In the genomic region with DNA sequence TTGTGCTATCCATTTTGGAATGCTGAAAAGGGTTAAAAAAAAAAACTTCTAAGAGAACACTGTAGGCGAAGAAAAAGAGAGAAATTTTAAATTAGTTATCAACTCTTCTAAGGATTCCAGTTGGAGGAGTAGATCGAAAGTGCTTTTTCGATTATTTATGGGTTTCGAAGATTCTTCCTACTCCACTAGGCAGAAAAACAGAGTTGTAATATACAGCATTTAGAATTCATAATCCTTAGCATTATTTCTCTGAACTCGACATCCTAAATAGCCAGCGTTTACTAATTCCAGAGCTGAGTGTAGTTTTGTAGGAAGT, we compare ENCODE assay signal across 7 cellular contexts. TPM values are rescaled to one million over a fixed set of nuclear protein-coding genes. Genes with fewer than 3 reads are reported as not detected.
DNase-seq lines count a peak whose midpoint lies in the region; ATAC-seq, FAIRE-seq and TF ChIP-seq lines count a peak whose summit lies in the region.

No MANE protein-coding gene starts in this region.

- FAIRE-seq in K562 (lab: Jason Lieb, UNC) = no peak

- no peaks in the 10 kb centered on the region for H3K9me1 ChIP-seq in K562 (ENCODE audit: control insufficient read depth, insufficient read depth, low read length)

- H3K4me2 ChIP-seq in K562 (ENCODE audit: insufficient read depth, low read length) = peak overlapping the region; percentile 93

- H3K27ac ChIP-seq in K562 (ENCODE audit: extremely low read depth, low read depth, low read length) (peak overlapping the region; percentile 84), left lung (peak overlapping the region; percentile 90 to 95), subcutaneous abdominal adipose tissue (ENCODE audit: low read depth, low read length) (peak overlapping the region; percentile 89)

- H3K4me1 ChIP-seq in K562 (replicated peaks in 1 of 2; ENCODE audit: control insufficient read depth in 2 of 2, insufficient read depth in 2 of 2, low read length in 2 of 2) (peaks cover 16 to 21% of the 10 kb centered on the region in 2 experiments), left lung (peaks cover 0 to 32% of the 10 kb centered on the region in 2 donors), subcutaneous abdominal adipose tissue (ENCODE audit: control insufficient read depth in 5 of 5, insufficient read depth in 5 of 5, low read length in 5 of 5) (peaks cover 2 to 43% (median 39%) of the 10 kb centered on the region in 5 donors)

- ATAC-seq in K562 (no peak), left lung (no peak), GM18517 (IDR thresholded peaks at IDR 0.05; ENCODE audit: unreplicated experiment) (no peak)

- TF ChIP-seq CTCF in LNCaP clone FGC (IDR thresholded peaks at IDR 0.05; ENCODE audit: control insufficient read depth, extremely low read depth, insufficient read depth) (no peak), K562 (IDR thresholded peaks at IDR 0.05 in 2 of 3, conservative IDR thresholded peaks at IDR 0.05 in 1 of 3; ENCODE audit: insufficient read depth in 2 of 3, low read depth in 1 of 3, low read length in 3 of 3) (no peak), left lung (IDR thresholded peaks at IDR 0.05) (no peak)

- no peaks in the 10 kb centered on the region for H3K27me3 ChIP-seq in K562 (ENCODE audit: control insufficient read depth in 2 of 2, insufficient read depth in 2 of 2, low read length in 2 of 2)
- H3K27me3 ChIP-seq in left lung = no peaks in the 10 kb centered on the region
- H3K27me3 ChIP-seq in subcutaneous abdominal adipose tissue (ENCODE audit: control insufficient read depth in 5 of 5, insufficient read depth in 4 of 5, low read length in 5 of 5) = no peaks in the 10 kb centered on the region

- in situ Hi-C loops in K562 (cut with MboI) = no loop called here

- peak overlapping the region; percentile 81 for H2AFZ ChIP-seq in K562 (ENCODE audit: low read depth, low read length)

- CTCF ChIA-PET in K562 (lab: Yijun Ruan, JAX; ENCODE audit: low intra/inter-chr PET ratio) = no interaction called here

- intact Hi-C loops in K562 (cut with micrococcal nuclease) (loop anchor here (2.0 to 10.0 kb wide), 4 partner anchors 91 to 823 kb away; partner anchors contain the start of genes HDDC2 and TPD52L1), left lung (cut with DNase I) (loop anchor here in 1 of 2 donors (10.0 kb wide), 1 partner anchor 133 kb away; no protein-coding TSS in a partner anchor)

- H3K79me2 ChIP-seq in K562 (ENCODE audit: control insufficient read depth, insufficient read depth, low read length) = peaks cover 58% of the 10 kb centered on the region

- POLR2A ChIA-PET in K562 (lab: Yijun Ruan, JAX) = interaction anchor here (0.6 to 1.5 kb wide), 3 partner anchors 10 to 231 kb away, joined by 3 to 6 read pairs (median 4); no protein-coding TSS in a partner anchor

- no peaks in the 10 kb centered on the region for H4K20me1 ChIP-seq in K562 (replicated peaks; ENCODE audit: control insufficient read depth, insufficient read depth, low read length)

- no TSS peak for BruUV-seq in K562 (replicated peaks; lab: Mats Ljungman, UMichigan)

- H3K36me3 ChIP-seq in K562 (ENCODE audit: control insufficient read depth, insufficient read depth, low read length) (peaks cover 8% of the 10 kb centered on the region), left lung (no peaks in the 10 kb centered on the region), subcutaneous abdominal adipose tissue (ENCODE audit: control insufficient read depth in 5 of 5, insufficient read depth in 5 of 5, low read length in 5 of 5) (no peaks in the 10 kb centered on the region)

- H3K4me3 ChIP-seq in LNCaP clone FGC (ENCODE audit: low read depth, low read length) = peak overlapping the region; percentile 53
- peak overlapping the region; percentile 75 for H3K4me3 ChIP-seq in K562
- peak overlapping the region; percentile 78 to 87 for H3K4me3 ChIP-seq in left lung
- peak overlapping the region; percentile 82 to 88 (median 85) for H3K4me3 ChIP-seq in subcutaneous abdominal adipose tissue (ENCODE audit: low read depth in 1 of 5, low read length in 5 of 5)

- no peak for TF ChIP-seq POLR2A in K562 (conservative IDR thresholded peaks at IDR 0.05)

- H3K9ac ChIP-seq in K562 (ENCODE audit: insufficient read depth in 1 of 2, low read depth in 2 of 2, low read length in 2 of 2) (peak overlapping the region; percentile 89 to 97), subcutaneous abdominal adipose tissue (ENCODE audit: low read length in 5 of 5) (peak overlapping the region; percentile 57 to 83 (median 78))

- DNase-seq in LNCaP clone FGC (ENCODE audit: low read depth) = no peak
- no peak for DNase-seq in K562 (ENCODE audit: extremely low read depth in 1 of 4, low spot score in 3 of 4)
- no peak for DNase-seq in left lung
- no peak for DNase-seq in NCI-H2081 treated with DMSO at 0.1 percent for 48 hours (lab: John Stamatoyannopoulos, UW)
- no peak for DNase-seq in SIG-M5 treated with dmso at 0.1 percent for 504 hours (lab: John Stamatoyannopoulos, UW; ENCODE audit: unreplicated experiment)

- H3K9me3 ChIP-seq in K562 (replicated peaks; ENCODE audit: control insufficient read depth, insufficient read depth, low read depth, low read length) (no peaks in the 10 kb centered on the region), left lung (no peaks in the 10 kb centered on the region), subcutaneous abdominal adipose tissue (ENCODE audit: control insufficient read depth in 5 of 5, low read length in 5 of 5) (no peaks in the 10 kb centered on the region)

- no peak for TF ChIP-seq RAD21 in K562 (CRISPR knock-in tag; conservative IDR thresholded peaks at IDR 0.05 in 1 of 2, IDR thresholded peaks at IDR 0.05 in 1 of 2)

- no peak for TF ChIP-seq EP300 in K562 (IDR thresholded peaks at IDR 0.05; ENCODE audit: low read length)

- 1% methylated on average over 6 of the region's 6 CpGs for WGBS in K562 (ENCODE audit: insufficient coverage, low coverage, missing lambda C conversion rate)

TF ChIP-seq in K562, 482 proteins besides CTCF, POLR2A, EP300 and RAD21 (continues in another document):
- TF ChIP-seq ZNF354B (CRISPR knock-in tag; IDR thresholded peaks at IDR 0.05) (no peak), VEZF1 (CRISPR knock-in tag; IDR thresholded peaks at IDR 0.05) (no peak), HLTF (IDR thresholded peaks at IDR 0.05) (no peak), ZNF324 (CRISPR knock-in tag; IDR thresholded peaks at IDR 0.05) (no peak), CREB3 (tag; conservative IDR thresholded peaks at IDR 0.05; ENCODE audit: low read depth) (no peak), SUPT5H (IDR thresholded peaks at IDR 0.05) (no peak), SIN3A (IDR thresholded peaks at IDR 0.05; ENCODE audit: borderline replicate concordance in 2 of 2, control insufficient read depth in 1 of 2, low read depth in 2 of 2, low read length in 2 of 2) (0 out of 4 replicates have a peak, but pooled peaks of 1 of the 2 experiments have one; percentile 18), SMAD3 (CRISPR knock-in tag; conservative IDR thresholded peaks at IDR 0.05) (0 out of 2 replicates have a peak, but pooled peaks have one; percentile 3), CC2D1A (IDR thresholded peaks at IDR 0.05) (0 out of 2 replicates have a peak, but pooled peaks have one; percentile 14), ARNT (IDR thresholded peaks at IDR 0.05) (peak in 1 of 2 experiments; percentile 46; a peak in 1 of 4 replicates), FOSL1 (tag; conservative IDR thresholded peaks at IDR 0.05) (0 out of 2 replicates have a peak, but pooled peaks have one; percentile 41), NR2C1 (IDR thresholded peaks at IDR 0.05) (no peak), NR2C1 (tag; IDR thresholded peaks at IDR 0.05) (no peak), ZNF347 (CRISPR knock-in tag; IDR thresholded peaks at IDR 0.05; ENCODE audit: low read depth) (no peak)

RNA-seq across cellular contexts. Expression of gene RNF217, which starts 0.8 kb away (rescaled TPM):
- total RNA-seq in K562 (2011; cell fraction: chromatin; rRNA removed; ENCODE audit: low replicate concordance) = 38.7 and 108 TPM in 2 replicates
- total RNA-seq in K562 (2011; cell fraction: nucleolus; rRNA removed) = 21.5 and 25.4 TPM in 2 replicates
- 49.3 and 95.0 TPM in 2 replicates for total RNA-seq in K562 (2011; cell fraction: nucleoplasm; rRNA removed)
- total RNA-seq in K562 (2014; rRNA removed) = 11.8 and 13.8 TPM in 2 replicates
- 18.7 and 20.6 TPM in 2 replicates for total RNA-seq in K562 (2014; rRNA removed; fragmentation: Illumina TruSeq; extraction: Trizol)
- total RNA-seq in K562 (2015; rRNA removed; fragmentation: Illumina TruSeq; extraction: Trizol) = 14.4 TPM in 2 replicates
- total RNA-seq in K562 (2021) = 25.6 and 26.5 TPM in 2 replicates
- polyA plus RNA-seq in K562 (2011; rRNA removed) = 20.3 and 25.0 TPM in 2 replicates
- 5.9 and 15.0 TPM in 2 replicates for polyA plus RNA-seq in K562 (2011; cell fraction: cytosol; rRNA removed)
- polyA plus RNA-seq in K562 (2011; cell fraction: nucleus; rRNA removed) = 58.9 and 61.8 TPM in 2 replicates
- 5.7 and 11.9 TPM in 2 replicates for polyA plus RNA-seq in K562 (2012)
- polyA plus RNA-seq in K562 (2014; fragmentation: Illumina TruSeq; extraction: Trizol) = 10.9 and 12.0 TPM in 2 replicates
- 1 to 10 TPM; 2.9 to 4.0 TPM for polyA plus RNA-seq in K562 (2014; fragmentation: Nextera tagmentation; extraction: Ambion mirVana)
- polyA plus RNA-seq in K562 (2014; rRNA removed) = 6.4 and 9.6 TPM in 2 replicates
- 77.9 and 82.9 TPM in 2 replicates for polyA minus RNA-seq in K562 (2011; rRNA and poly(A)+ RNA removed)
- polyA minus RNA-seq in K562 (2011; cell fraction: cytosol; rRNA and poly(A)+ RNA removed) = 30.2 and 36.7 TPM in 2 replicates
- 49.7 and 70.3 TPM in 2 replicates for polyA minus RNA-seq in K562 (2011; cell fraction: nucleus; rRNA and poly(A)+ RNA removed)
- 10 to 100 TPM; 17.2 to 18.5 TPM for total RNA-seq in left lung
